1 cellular context compared by ENCODE assay signal in the genomic region with DNA sequence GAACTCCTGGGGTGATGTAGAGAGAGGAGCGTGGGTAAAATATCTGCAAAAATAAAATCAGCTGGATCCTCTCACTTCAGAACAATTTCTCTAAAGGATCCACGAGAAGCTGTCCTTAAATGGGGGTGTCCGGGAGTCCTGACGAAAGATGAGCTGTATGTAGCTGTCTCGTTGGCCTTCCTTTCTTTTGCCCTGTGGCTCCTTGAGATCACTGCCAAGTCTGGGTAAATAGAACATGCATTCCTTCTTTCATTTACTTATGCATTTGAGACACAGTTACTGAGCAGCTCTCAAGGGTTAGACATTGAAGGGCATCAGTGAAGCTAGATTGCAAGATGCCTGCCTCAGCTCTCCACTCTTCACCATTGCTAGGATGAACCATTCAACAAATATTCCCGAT.
TF ChIP-seq lines count a peak whose summit lies in the region.

No MANE protein-coding gene starts in this region.

TF ChIP-seq in IMR-90, 13 proteins besides CTCF, POLR2A, EP300 and RAD21:
- TF ChIP-seq MAFK (IDR thresholded peaks at IDR 0.05; ENCODE audit: low read depth, low read length) (peak; percentile 6; the same call in 1 of the 2 replicates), RFX5 (IDR thresholded peaks at IDR 0.05; ENCODE audit: low read depth, low read length) (no peak)
TF ChIP-seq in IMR-90: peak in this region for 1.
